ENCODE assay signal across 21 cellular contexts in the genomic region with DNA sequence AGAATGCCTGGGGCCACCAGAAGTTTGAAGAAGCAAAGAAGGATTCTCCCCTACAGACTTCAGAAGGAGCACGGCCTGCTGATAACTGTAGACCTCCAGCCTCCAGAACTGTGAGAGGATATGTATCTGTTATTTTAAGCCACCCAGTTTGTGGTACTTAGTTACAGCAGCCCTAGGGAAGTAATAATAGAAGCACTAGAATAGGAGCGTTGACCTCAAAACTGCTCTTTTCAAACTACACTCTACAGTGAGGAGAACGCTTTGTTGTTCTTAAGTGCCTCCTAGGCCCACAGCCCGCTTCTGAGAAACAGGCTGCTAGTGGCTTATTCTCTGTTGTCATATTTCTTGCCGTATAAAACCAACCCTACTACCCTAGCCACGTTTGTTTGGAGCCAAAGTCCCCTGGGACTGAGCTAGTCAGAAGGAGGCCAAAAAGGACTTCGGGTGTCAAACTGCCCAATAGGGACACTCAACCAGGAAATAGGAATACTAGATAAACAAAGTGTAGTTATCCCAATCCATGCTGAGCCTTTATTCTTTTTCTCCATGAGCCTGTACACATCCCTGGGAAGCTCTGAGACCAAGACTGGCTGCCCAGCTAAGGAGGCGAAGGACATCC. TPM values are rescaled to one million over a fixed set of nuclear protein-coding genes. Genes with fewer than 3 reads are reported as not detected.
DNase-seq lines count a peak whose midpoint lies in the region; ATAC-seq and TF ChIP-seq lines count a peak whose summit lies in the region.
"Had no signal": no experiment of that assay in that cellular context is flagged by ENCODE, and none has a peak within 500 bp of the region (broad histone marks: within the 10 kb centered on the region; RNA-seq: fewer than 3 reads in every experiment).

No MANE protein-coding gene starts in this region.

- H3K27me3 ChIP-seq in ascending aorta (no peaks in the 10 kb centered on the region), heart left ventricle (no peaks in the 10 kb centered on the region), osteoblast (ENCODE audit: insufficient read depth, low read length) (no peaks in the 10 kb centered on the region), tibial artery (no peaks in the 10 kb centered on the region)
- H3K27me3 ChIP-seq: testis had no signal

- CTCF ChIA-PET in activated CD4-positive, alpha-beta memory T cell treated with anti-CD3 and anti-CD28 coated beads, Interleukin-2, amount 10 ng/mL, durations not matched to agents 7 days and 5 days (lab: Charles Lee): no interaction called here

- 38 to 57% (median 50%) methylated on average over 8 of the region's 8 CpGs for whole genome bisulfite sequencing in heart left ventricle, 4 donors

- TF ChIP-seq POLR2A in heart left ventricle (IDR thresholded peaks at IDR 0.05): no peak

- H3K4me1 ChIP-seq in ascending aorta (peaks cover 6 to 33% of the 10 kb centered on the region in 2 donors), heart left ventricle (peaks cover 0 to 23% (median 4%) of the 10 kb centered on the region in 12 donors), osteoblast (ENCODE audit: insufficient read depth, low read length) (no peaks in the 10 kb centered on the region), tibial artery (peaks cover 0 to 61% (median 31%) of the 10 kb centered on the region in 4 donors)
- H3K4me1 ChIP-seq: testis had no signal

- no peaks in the 10 kb centered on the region for H3K79me2 ChIP-seq in osteoblast (ENCODE audit: insufficient read depth, low read length)

- no peaks in the 10 kb centered on the region for H3K9me3 ChIP-seq in ascending aorta
- H3K9me3 ChIP-seq in heart left ventricle: no peaks in the 10 kb centered on the region
- H3K9me3 ChIP-seq in osteoblast (ENCODE audit: low read depth, low read length): no peaks in the 10 kb centered on the region
- no peaks in the 10 kb centered on the region for H3K9me3 ChIP-seq in tibial artery
- H3K9me3 ChIP-seq: mucosa of descending colon, testis had no signal

- H3K4me1 Mint-ChIP-seq in activated CD4-positive, alpha-beta memory T cell treated with anti-CD3 and anti-CD28 coated beads, Interleukin-2, amount 10 ng/mL, durations not matched to agents 7 days and 5 days: no peaks in the 10 kb centered on the region
- H3K4me1 Mint-ChIP-seq: activated B cell treated with CpG ODN at 0.5 μM for 24 hours; CD8-positive, alpha-beta memory T cell had no signal

- intact Hi-C loops in ascending aorta (cut with DNase I) (loop anchor here (5.0 kb wide), 1 partner anchor 41 kb away; a partner anchor contains a TSS), heart left ventricle (cut with DNase I) (loop anchor here in 2 of 10 donors (5.0 kb wide), 2 partner anchors 36 to 41 kb away; a partner anchor contains a TSS), tibial artery (cut with DNase I; ENCODE audit: low total_unique reads) (loop anchor here (5.0 kb wide), 1 partner anchor 41 kb away; a partner anchor contains a TSS)

- H3K4me3 ChIP-seq in ascending aorta: no peak overlapping the region
- H3K4me3 ChIP-seq in heart left ventricle: no peak overlapping the region
- H3K4me3 ChIP-seq in osteoblast (ENCODE audit: insufficient read depth, low read length): no peak overlapping the region
- H3K4me3 ChIP-seq in tibial artery: peak overlapping the region in 1 of 2 donors; percentile 4
- H3K4me3 ChIP-seq: mucosa of descending colon, testis had no signal

- H3K27ac Mint-ChIP-seq in activated CD4-positive, alpha-beta memory T cell treated with anti-CD3 and anti-CD28 coated beads, Interleukin-2, amount 10 ng/mL, durations not matched to agents 7 days and 5 days: no peak overlapping the region
- H3K27ac Mint-ChIP-seq: activated B cell treated with CpG ODN at 0.5 μM for 24 hours; activated CD4-positive, alpha-beta memory T cell treated with anti-CD3 and anti-CD28 coated beads for 36 hours; CD8-positive, alpha-beta memory T cell had no signal

- H3K27me3 Mint-ChIP-seq in activated CD4-positive, alpha-beta memory T cell treated with anti-CD3 and anti-CD28 coated beads, Interleukin-2, amount 10 ng/mL, durations not matched to agents 7 days and 5 days: no peaks in the 10 kb centered on the region
- H3K27me3 Mint-ChIP-seq: activated B cell treated with CpG ODN at 0.5 μM for 24 hours; activated CD4-positive, alpha-beta memory T cell treated with anti-CD3 and anti-CD28 coated beads for 36 hours had no signal

- no peak for DNase-seq in ascending aorta (ENCODE audit: low spot score in 2 of 2)
- DNase-seq in heart left ventricle: no peak
- no peak for DNase-seq in osteoblast (ENCODE audit: insufficient read length, low spot score, missing footprints)
- no peak for DNase-seq in tibial artery
- DNase-seq in cerebellar nuclear complex (lab: John Stamatoyannopoulos, UW): no peak
- no peak for DNase-seq in activated CD4-positive, alpha-beta memory T cell treated with anti-CD3 and anti-CD28 coated beads, Interleukin-2, amount 10 ng/mL, durations not matched to agents 7 days and 5 days
- no peak for DNase-seq in KG1 (lab: John Stamatoyannopoulos, UW)
- DNase-seq: activated B cell treated with CpG ODN at 0.5 μM for 24 hours; activated CD4-positive, alpha-beta memory T cell treated with anti-CD3 and anti-CD28 coated beads for 36 hours; activated naive CD4-positive, alpha-beta T cell; activated T-cell treated with anti-CD3 and anti-CD28 coated beads, Interleukin-2, amount 50 U/mL, for 1 hour; CD8-positive, alpha-beta memory T cell; central memory CD4-positive, alpha-beta T cell; DMS79; effector CD4-positive, alpha-beta T cell; IMR-90; mucosa of descending colon; NK-92 treated with Interleukin-12 subunit alpha and Interleukin-12 subunit beta, amount 100 ng/mL, for 24 hours had no signal

- no peaks in the 10 kb centered on the region for H3K36me3 Mint-ChIP-seq in activated CD4-positive, alpha-beta memory T cell treated with anti-CD3 and anti-CD28 coated beads, Interleukin-2, amount 10 ng/mL, durations not matched to agents 7 days and 5 days (ENCODE audit: low read depth)
- H3K36me3 Mint-ChIP-seq: activated CD4-positive, alpha-beta memory T cell treated with anti-CD3 and anti-CD28 coated beads for 36 hours had no signal

- no peak overlapping the region for H3K4me3 Mint-ChIP-seq in activated CD4-positive, alpha-beta memory T cell treated with anti-CD3 and anti-CD28 coated beads, Interleukin-2, amount 10 ng/mL, durations not matched to agents 7 days and 5 days
- H3K4me3 Mint-ChIP-seq: activated B cell treated with CpG ODN at 0.5 μM for 24 hours; activated CD4-positive, alpha-beta memory T cell treated with anti-CD3 and anti-CD28 coated beads for 36 hours; CD8-positive, alpha-beta memory T cell had no signal

- POLR2A ChIA-PET in activated CD4-positive, alpha-beta memory T cell treated with anti-CD3 and anti-CD28 coated beads, Interleukin-2, amount 10 ng/mL, durations not matched to agents 7 days and 5 days (lab: Charles Lee): no interaction called here

- ATAC-seq in heart left ventricle: peak; percentile 62 to 95 (median 80)
- ATAC-seq: esophagus mucosa, mucosa of descending colon had no signal

- no peaks in the 10 kb centered on the region for H3K36me3 ChIP-seq in ascending aorta
- H3K36me3 ChIP-seq in heart left ventricle: no peaks in the 10 kb centered on the region
- no peaks in the 10 kb centered on the region for H3K36me3 ChIP-seq in osteoblast (ENCODE audit: insufficient read depth, low read length)
- H3K36me3 ChIP-seq in tibial artery: no peaks in the 10 kb centered on the region

- H4K20me1 ChIP-seq in osteoblast (ENCODE audit: insufficient read depth, low read length): no peaks in the 10 kb centered on the region

- H3K4me2 ChIP-seq in osteoblast (ENCODE audit: insufficient read depth, low read length): no peak overlapping the region

- H3K9me3 Mint-ChIP-seq in activated CD4-positive, alpha-beta memory T cell treated with anti-CD3 and anti-CD28 coated beads, Interleukin-2, amount 10 ng/mL, durations not matched to agents 7 days and 5 days: no peaks in the 10 kb centered on the region
- H3K9me3 Mint-ChIP-seq: activated B cell treated with CpG ODN at 0.5 μM for 24 hours; activated CD4-positive, alpha-beta memory T cell treated with anti-CD3 and anti-CD28 coated beads for 36 hours; CD8-positive, alpha-beta memory T cell had no signal

- H3K27ac ChIP-seq in ascending aorta: peak overlapping the region; percentile 65 to 72
- peak overlapping the region; percentile 25 to 85 (median 68) for H3K27ac ChIP-seq in heart left ventricle
- H3K27ac ChIP-seq in osteoblast (ENCODE audit: low read depth, low read length): no peak overlapping the region
- H3K27ac ChIP-seq in tibial artery: peak overlapping the region; percentile 69 to 71
- H3K27ac ChIP-seq: HL-60, testis had no signal

- TF ChIP-seq CTCF in ascending aorta (IDR thresholded peaks at IDR 0.05): no peak
- TF ChIP-seq CTCF in heart left ventricle (IDR thresholded peaks at IDR 0.05): no peak
- no peak for TF ChIP-seq CTCF in osteoblast (IDR thresholded peaks at IDR 0.05; ENCODE audit: extremely low read depth, low read depth, low read length)
- TF ChIP-seq CTCF in tibial artery (IDR thresholded peaks at IDR 0.05): no peak

- H2AFZ ChIP-seq in osteoblast (ENCODE audit: low read length): peak overlapping the region; percentile 66

RNA-seq across cellular contexts. Expression of a gene that starts 38.5 kb away (rescaled TPM):
- total RNA-seq in ascending aorta (37.7 TPM), heart left ventricle (10 to 100 TPM; 14.8 to 33.9 (median 21.4) TPM), osteoblast (64.4 and 64.8 TPM in 2 replicates)
- 10 to 100 TPM in 1 of 2 donors, 1 to 10 TPM in 1; 2.6 to 10.6 TPM for polyA plus RNA-seq in heart left ventricle
- 10 to 100 TPM; 12.8 to 15.1 TPM for total RNA-seq in activated CD4-positive, alpha-beta memory T cell treated with anti-CD3 and anti-CD28 coated beads, Interleukin-2, amount 10 ng/mL, durations not matched to agents 7 days and 5 days
